In the genomic region with DNA sequence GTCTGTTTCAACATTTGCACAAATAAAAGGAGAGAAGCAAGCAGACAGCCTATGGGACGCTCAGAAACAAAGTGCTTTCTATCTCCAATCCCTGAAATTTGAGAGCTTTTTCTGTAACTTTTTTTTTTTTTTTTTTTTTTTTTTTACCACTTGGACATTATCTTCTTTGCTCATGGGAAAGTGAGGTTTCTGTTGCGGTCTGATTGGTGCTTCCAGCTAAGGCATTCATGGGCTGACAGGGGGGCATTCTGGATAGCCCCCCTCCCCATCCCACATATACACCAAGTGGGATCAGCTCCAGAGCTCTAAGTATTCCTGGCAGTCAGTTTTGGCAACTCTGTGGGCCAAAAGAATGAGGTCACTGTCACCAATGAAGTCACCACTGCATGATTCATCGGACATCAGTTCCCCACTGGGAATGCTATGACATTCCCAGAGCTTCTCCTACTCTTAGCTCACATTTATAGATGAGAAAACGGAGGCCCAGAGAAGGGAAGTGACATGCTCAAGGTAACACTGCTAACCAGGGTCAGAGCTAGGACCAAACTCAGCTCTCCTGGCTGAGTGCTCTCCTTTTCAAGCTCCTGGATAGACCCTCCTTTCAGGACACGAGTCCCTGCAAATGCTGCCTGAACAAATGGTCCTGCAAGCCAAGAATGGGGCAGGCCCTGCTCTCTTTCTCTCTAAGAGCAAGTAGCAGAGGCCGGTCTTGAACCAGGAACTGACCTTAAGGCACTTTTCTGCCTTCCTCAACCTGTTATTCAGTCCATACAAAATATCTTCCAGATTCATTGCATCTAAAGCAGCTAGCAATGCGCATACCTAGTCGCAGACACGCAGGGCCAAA, we compare ENCODE assay signal across 8 cellular contexts. TPM values are rescaled to one million over a fixed set of nuclear protein-coding genes. Genes with fewer than 3 reads are reported as not detected.
DNase-seq lines count a peak whose midpoint lies in the region; ATAC-seq and TF ChIP-seq lines count a peak whose summit lies in the region.

No MANE protein-coding gene starts in this region.

- H3K27ac ChIP-seq in testis: peak overlapping the region; percentile 80 to 86

- ATAC-seq in HG03039 (IDR thresholded peaks at IDR 0.05; ENCODE audit: unreplicated experiment) (no peak), HG02610 (IDR thresholded peaks at IDR 0.05; ENCODE audit: unreplicated experiment) (no peak)

- peaks cover 69% of the 10 kb centered on the region for H3K4me1 Mint-ChIP-seq in activated naive CD4-positive, alpha-beta T cell treated with anti-CD3 and anti-CD28 coated beads, Interleukin-2, amount 50 U/mL, for 24 hours

- no peak for DNase-seq in activated naive CD4-positive, alpha-beta T cell treated with Interleukin-2 at 50 U/mL for 16 hours
- DNase-seq in astrocyte of the cerebellum (ENCODE audit: low read depth): peak; percentile 43
- peak; percentile 83 for DNase-seq in islet precursor cell
- DNase-seq in testis: no peak
- no peak for DNase-seq in activated naive CD4-positive, alpha-beta T cell (lab: John Stamatoyannopoulos, UW)

- no peaks in the 10 kb centered on the region for H3K36me3 ChIP-seq in testis (ENCODE audit: low read depth, missing control alignments)

- intact Hi-C loops in testis (cut with DNase I; ENCODE audit: low total_unique reads): no loop called here

- no peak overlapping the region for H3K4me3 ChIP-seq in astrocyte of the cerebellum (ENCODE audit: low read depth, low read length)
- peak overlapping the region in 1 of 2 donors; percentile 66 for H3K4me3 ChIP-seq in testis

- H3K27ac Mint-ChIP-seq in activated naive CD4-positive, alpha-beta T cell treated with anti-CD3 and anti-CD28 coated beads, Interleukin-2, amount 50 U/mL, for 24 hours: peak overlapping the region; percentile 25

- H3K27me3 Mint-ChIP-seq in activated naive CD4-positive, alpha-beta T cell treated with anti-CD3 and anti-CD28 coated beads, Interleukin-2, amount 50 U/mL, for 24 hours: no peaks in the 10 kb centered on the region

- TF ChIP-seq POLR2A in testis (IDR thresholded peaks at IDR 0.05): no peak

- no peak for TF ChIP-seq CTCF in astrocyte of the cerebellum (IDR thresholded peaks at IDR 0.05; ENCODE audit: low read depth, low read length, missing control alignments)
- TF ChIP-seq CTCF in testis (IDR thresholded peaks at IDR 0.05): no peak

- no peaks in the 10 kb centered on the region for H3K9me3 Mint-ChIP-seq in activated naive CD4-positive, alpha-beta T cell treated with anti-CD3 and anti-CD28 coated beads, Interleukin-2, amount 50 U/mL, for 24 hours

- no peaks in the 10 kb centered on the region for H3K36me3 Mint-ChIP-seq in activated naive CD4-positive, alpha-beta T cell treated with anti-CD3 and anti-CD28 coated beads, Interleukin-2, amount 50 U/mL, for 24 hours

- in situ Hi-C loops in astrocyte of the cerebellum (cut with HindIII; ENCODE audit: low sequenced_read_pairs): no loop called here

- H3K4me3 Mint-ChIP-seq in activated naive CD4-positive, alpha-beta T cell treated with anti-CD3 and anti-CD28 coated beads, Interleukin-2, amount 50 U/mL, for 24 hours: peak overlapping the region; percentile 92

- no peaks in the 10 kb centered on the region for H3K27me3 ChIP-seq in testis

- 33 to 54% methylated on average over 8 to 9 of the region's 9 CpGs for WGBS in testis, 2 donors

- H3K9me3 ChIP-seq in testis: no peaks in the 10 kb centered on the region

- peaks cover 10% of the 10 kb centered on the region for H3K4me1 ChIP-seq in testis

RNA-seq across cellular contexts. Expression of a gene that starts 1.6 kb away (rescaled TPM):
- 10 to 100 TPM; 25.2 to 37.7 TPM for total RNA-seq in testis
- polyA plus RNA-seq in testis (ENCODE audit: insufficient read depth, low read depth, low replicate concordance): 28.6 TPM

RNA-seq across cellular contexts. Expression of a gene that starts 1.7 kb away (rescaled TPM):
- 10 to 100 TPM; 23.8 to 28.7 TPM for total RNA-seq in testis
- polyA plus RNA-seq in testis (ENCODE audit: insufficient read depth, low read depth, low replicate concordance): 63.0 TPM

Comparison
In these comparisons a context has a peak if more than half of its experiments do, and no peak if none do; other contexts are left out.
1. DNase-seq: peak in astrocyte of the cerebellum (single experiment) and islet precursor cell (single experiment); none in activated naive CD4-positive, alpha-beta T cell treated with Interleukin-2 at 50 U/mL for 16 hours (single experiment), testis (single experiment) and activated naive CD4-positive, alpha-beta T cell (0 of 4).